Comparison of ENCODE assay signal across 8 cellular contexts in the genomic region with DNA sequence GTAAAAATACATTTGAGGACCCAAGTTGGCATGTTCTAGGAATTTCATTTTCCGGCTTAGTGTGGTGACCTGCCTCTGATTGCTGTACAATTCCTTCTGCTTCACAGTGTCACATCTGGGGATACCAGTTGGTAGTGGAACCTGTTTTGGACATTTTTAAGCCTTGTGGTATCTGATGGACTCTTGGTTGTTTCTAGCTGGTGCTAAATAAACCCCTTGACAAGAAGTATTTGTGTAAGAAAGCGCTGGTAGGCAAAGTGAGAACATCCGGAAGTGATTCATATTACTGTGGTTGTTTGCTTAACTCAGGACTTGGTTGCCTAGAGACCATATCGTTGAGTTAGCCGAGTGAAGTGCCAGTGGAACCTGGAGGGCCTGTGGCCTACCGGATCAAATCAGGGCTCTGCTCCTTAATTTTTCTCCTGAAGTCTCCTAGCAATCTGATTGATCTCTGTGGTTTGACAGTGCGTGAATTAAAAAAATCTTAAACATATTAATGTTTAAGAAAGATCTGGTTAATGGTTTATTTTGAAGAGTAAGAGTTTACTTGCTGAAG. TPM values are rescaled to one million over a fixed set of nuclear protein-coding genes. Genes with fewer than 3 reads are reported as not detected.
A peak's percentile ranks its signal among the peaks of the same experiment; 100 is the strongest.
DNase-seq lines count a peak whose midpoint lies in the region; ATAC-seq and TF ChIP-seq lines count a peak whose summit lies in the region.

No MANE protein-coding gene starts in this region.

- ATAC-seq in GM18505 (IDR thresholded peaks at IDR 0.05; ENCODE audit: unreplicated experiment): peak; percentile 94
- peak; percentile 99 for ATAC-seq in HG02798 (IDR thresholded peaks at IDR 0.05; ENCODE audit: poor library complexity, unreplicated experiment)
- peak; percentile 100 for ATAC-seq in body of pancreas

- H3K9me3 ChIP-seq in body of pancreas (no peaks in the 10 kb centered on the region), iPS-20b (ENCODE audit: insufficient read depth, low read depth, low read length) (no peaks in the 10 kb centered on the region)

- TF ChIP-seq CTCF in body of pancreas (IDR thresholded peaks at IDR 0.05): no peak

- TF ChIP-seq POLR2A in GM18505 (IDR thresholded peaks at IDR 0.05; ENCODE audit: borderline replicate concordance, extremely low read depth, insufficient read depth, insufficient read length) (no peak), body of pancreas (IDR thresholded peaks at IDR 0.05) (peak in 2 of 3 donors; percentile 35 to 61)

- intact Hi-C loops in body of pancreas (cut with DNase I): no loop called here

- H3K36me3 ChIP-seq in body of pancreas (replicated peaks in 1 of 2; ENCODE audit: insufficient read depth in 1 of 2, low read depth in 2 of 2) (no peaks in the 10 kb centered on the region), iPS-20b (ENCODE audit: insufficient read depth, low read depth, low read length) (no peaks in the 10 kb centered on the region)

- peak; percentile 77 for DNase-seq in NCI-H1092 treated with DMSO at 0.1 percent for 48 hours (lab: John Stamatoyannopoulos, UW)
- DNase-seq in SW480 (ENCODE audit: low spot score): peak; percentile 94
- DNase-seq in body of pancreas: peak; percentile 76 to 92 (median 84)
- peak; percentile 22 for DNase-seq in stimulated activated CD4-positive, alpha-beta T cell treated with anti-CD3 and anti-CD28 coated beads, Interleukin-12 subunit alpha, Interleukin-12 subunit beta, amount 100 ng/mL, for 4 hours
- DNase-seq in cerebellar nuclear complex (lab: John Stamatoyannopoulos, UW): no peak

- H3K4me3 ChIP-seq in body of pancreas (no peak overlapping the region), iPS-20b (ENCODE audit: low read length) (peak overlapping the region; percentile 39)

- WGBS in body of pancreas, 2 donors: 3 to 4% methylated on average over 7 of the region's 7 CpGs

- peaks cover 47% of the 10 kb centered on the region for H3K4me1 ChIP-seq in body of pancreas
- H3K4me1 ChIP-seq in iPS-20b (ENCODE audit: insufficient read depth, low read length): peaks cover 43% of the 10 kb centered on the region

- H3K27me3 ChIP-seq in body of pancreas (no peaks in the 10 kb centered on the region), iPS-20b (ENCODE audit: insufficient read depth, low read length) (no peaks in the 10 kb centered on the region)

- H3K9ac ChIP-seq in iPS-20b (ENCODE audit: low read depth, low read length): peak overlapping the region; percentile 50; the same call in 1 of the 2 replicates

- H3K27ac ChIP-seq in body of pancreas (peak overlapping the region; percentile 83 to 94 (median 88)), iPS-20b (ENCODE audit: low read length) (peak overlapping the region; percentile 30)

RNA-seq across cellular contexts. Expression of gene IQGAP1, which starts 12.8 kb away (rescaled TPM):
- 10 to 100 TPM; 79.6 to 92.9 TPM for total RNA-seq in body of pancreas

RNA-seq across cellular contexts. Expression of gene ZNF774, which starts 48.8 kb away (rescaled TPM):
- total RNA-seq in body of pancreas: 1 to 10 TPM; 5.7 to 9.6 TPM

Comparison
In these comparisons a context has a peak if more than half of its experiments do, and no peak if none do; other contexts are left out.
1. DNase-seq: peak in NCI-H1092 treated with DMSO at 0.1 percent for 48 hours (single experiment), SW480 (single experiment), body of pancreas (4 of 4) and stimulated activated CD4-positive, alpha-beta T cell treated with anti-CD3 and anti-CD28 coated beads, Interleukin-12 subunit alpha, Interleukin-12 subunit beta, amount 100 ng/mL, for 4 hours (single experiment); none in cerebellar nuclear complex (0 of 2).
2. Peak in every context shown above with its lines, with median percentiles within 50 percentile points of each other: ATAC-seq.